In genomic region chr4:107044170-107044569, GRCh38 we compare ENCODE assay signal across 14 cellular contexts. TPM values are rescaled to one million over a fixed set of nuclear protein-coding genes. Genes with fewer than 3 reads are reported as not detected.
DNase-seq lines count a peak whose midpoint lies in the region; ATAC-seq and TF ChIP-seq lines count a peak whose summit lies in the region.
"Had no signal": no experiment of that assay in that cellular context is flagged by ENCODE, and none has a peak within 500 bp of the region (broad histone marks: within the 10 kb centered on the region; RNA-seq: fewer than 3 reads in every experiment).

No MANE protein-coding gene starts in this region.

- peak; percentile 1 for DNase-seq in activated CD8-positive, alpha-beta T cell treated with anti-CD3 and anti-CD28 coated beads for 36 hours
- DNase-seq in activated CD8-positive, alpha-beta T cell treated with anti-CD3 and anti-CD28 coated beads, Interleukin-2, amount 10 ng/mL, durations not matched to agents 7 days and 5 days = no peak
- DNase-seq in fibroblast of gingiva (ENCODE audit: low read depth) = peak; percentile 5
- no peak for DNase-seq in retinal pigment epithelial cell (ENCODE audit: low read depth)
- no peak for DNase-seq in thyroid gland
- DNase-seq in activated T-cell treated with anti-CD3 and anti-CD28 coated beads for 4 hours = no peak
- no peak for DNase-seq in stimulated activated CD8-positive, alpha-beta memory T cell treated with anti-CD3 and anti-CD28 coated beads, Interleukin-4, amount 100 ng/mL, for 48 hours
- DNase-seq: ACHN; effector memory CD4-positive, alpha-beta T cell; NCI-H446; SHP77 treated with DMSO at 0.1 percent for 48 hours had no signal

- H3K4me2 ChIP-seq in OCI-LY3 (ENCODE audit: low read length) = no peak overlapping the region

- H3K4me1 ChIP-seq in OCI-LY3 (ENCODE audit: low read length) (no peaks in the 10 kb centered on the region), thyroid gland (no peaks in the 10 kb centered on the region)
- H3K4me1 ChIP-seq: prostate gland had no signal

- CTCF ChIA-PET in activated CD8-positive, alpha-beta T cell treated with anti-CD3 and anti-CD28 coated beads for 36 hours (lab: Charles Lee) = interaction anchor here (0.9 kb wide), 1 partner anchor 692 kb away, joined by 3 read pairs; no protein-coding TSS in a partner anchor
- CTCF ChIA-PET in activated CD8-positive, alpha-beta T cell treated with anti-CD3 and anti-CD28 coated beads, Interleukin-2, amount 10 ng/mL, durations not matched to agents 7 days and 5 days (lab: Charles Lee) = no interaction called here

- no peaks in the 10 kb centered on the region for H4K20me1 ChIP-seq in OCI-LY3 (ENCODE audit: insufficient read depth, low read length)

- TF ChIP-seq POLR2A in thyroid gland (IDR thresholded peaks at IDR 0.05) = no peak

- no peaks in the 10 kb centered on the region for H3K79me2 ChIP-seq in OCI-LY3 (ENCODE audit: low read length)

- ATAC-seq in activated CD8-positive, alpha-beta T cell treated with anti-CD3 and anti-CD28 coated beads for 36 hours = no peak
- ATAC-seq in activated CD8-positive, alpha-beta T cell treated with anti-CD3 and anti-CD28 coated beads, Interleukin-2, amount 10 ng/mL, durations not matched to agents 7 days and 5 days = no peak
- ATAC-seq: stimulated activated effector memory CD8-positive, alpha-beta T cell treated with anti-CD3 and anti-CD28 coated beads, Interleukin-12 subunit alpha, Interleukin-12 subunit beta, amount 100 ng/mL, for 72 hours had no signal

- H3K4me3 ChIP-seq in OCI-LY3 (ENCODE audit: low read length) = no peak overlapping the region
- no peak overlapping the region for H3K4me3 ChIP-seq in retinal pigment epithelial cell (ENCODE audit: low read length)
- H3K4me3 ChIP-seq in thyroid gland (replicated peaks in 1 of 3) = no peak overlapping the region
- H3K4me3 ChIP-seq: prostate gland had no signal

- no peak overlapping the region for H3K27ac Mint-ChIP-seq in activated CD8-positive, alpha-beta T cell treated with anti-CD3 and anti-CD28 coated beads for 36 hours
- no peak overlapping the region for H3K27ac Mint-ChIP-seq in activated CD8-positive, alpha-beta T cell treated with anti-CD3 and anti-CD28 coated beads, Interleukin-2, amount 10 ng/mL, durations not matched to agents 7 days and 5 days
- H3K27ac Mint-ChIP-seq: stimulated activated effector memory CD8-positive, alpha-beta T cell treated with anti-CD3 and anti-CD28 coated beads, Interleukin-12 subunit alpha, Interleukin-12 subunit beta, amount 100 ng/mL, for 72 hours had no signal

- POLR2A ChIA-PET in activated CD8-positive, alpha-beta T cell treated with anti-CD3 and anti-CD28 coated beads for 36 hours (lab: Charles Lee) = no interaction called here
- POLR2A ChIA-PET in activated CD8-positive, alpha-beta T cell treated with anti-CD3 and anti-CD28 coated beads, Interleukin-2, amount 10 ng/mL, durations not matched to agents 7 days and 5 days (lab: Charles Lee) = no interaction called here

- H3K27me3 ChIP-seq in OCI-LY3 (ENCODE audit: low read depth, low read length) (no peaks in the 10 kb centered on the region), thyroid gland (no peaks in the 10 kb centered on the region)

- H3K9me3 Mint-ChIP-seq in activated CD8-positive, alpha-beta T cell treated with anti-CD3 and anti-CD28 coated beads for 36 hours = peaks cover 1% of the 10 kb centered on the region
- peaks cover 13% of the 10 kb centered on the region for H3K9me3 Mint-ChIP-seq in activated CD8-positive, alpha-beta T cell treated with anti-CD3 and anti-CD28 coated beads, Interleukin-2, amount 10 ng/mL, durations not matched to agents 7 days and 5 days (ENCODE audit: insufficient read depth)

- H3K27me3 Mint-ChIP-seq in activated CD8-positive, alpha-beta T cell treated with anti-CD3 and anti-CD28 coated beads for 36 hours = peaks cover 8% of the 10 kb centered on the region
- no peaks in the 10 kb centered on the region for H3K27me3 Mint-ChIP-seq in activated CD8-positive, alpha-beta T cell treated with anti-CD3 and anti-CD28 coated beads, Interleukin-2, amount 10 ng/mL, durations not matched to agents 7 days and 5 days (ENCODE audit: low read depth)

- intact Hi-C loops in activated CD8-positive, alpha-beta T cell treated with anti-CD3 and anti-CD28 coated beads for 36 hours (cut with micrococcal nuclease) = no loop called here
- intact Hi-C loops in thyroid gland (cut with DNase I) = no loop called here

- no peak overlapping the region for H3K27ac ChIP-seq in OCI-LY3 (ENCODE audit: low read length)
- no peak overlapping the region for H3K27ac ChIP-seq in thyroid gland
- H3K27ac ChIP-seq: prostate gland had no signal

- H3K9ac ChIP-seq in OCI-LY3 (ENCODE audit: low read length) = no peak overlapping the region

- H3K36me3 Mint-ChIP-seq in activated CD8-positive, alpha-beta T cell treated with anti-CD3 and anti-CD28 coated beads for 36 hours (ENCODE audit: low read depth) = no peaks in the 10 kb centered on the region
- H3K36me3 Mint-ChIP-seq in activated CD8-positive, alpha-beta T cell treated with anti-CD3 and anti-CD28 coated beads, Interleukin-2, amount 10 ng/mL, durations not matched to agents 7 days and 5 days (ENCODE audit: low read depth) = no peaks in the 10 kb centered on the region
- H3K36me3 Mint-ChIP-seq: stimulated activated effector memory CD8-positive, alpha-beta T cell treated with anti-CD3 and anti-CD28 coated beads, Interleukin-12 subunit alpha, Interleukin-12 subunit beta, amount 100 ng/mL, for 72 hours had no signal

- 43 to 48% methylated on average over 1 of the region's 1 CpG for WGBS in thyroid gland, 2 donors

- no peak overlapping the region for H3K4me3 Mint-ChIP-seq in activated CD8-positive, alpha-beta T cell treated with anti-CD3 and anti-CD28 coated beads for 36 hours
- no peak overlapping the region for H3K4me3 Mint-ChIP-seq in activated CD8-positive, alpha-beta T cell treated with anti-CD3 and anti-CD28 coated beads, Interleukin-2, amount 10 ng/mL, durations not matched to agents 7 days and 5 days
- H3K4me3 Mint-ChIP-seq: stimulated activated effector memory CD8-positive, alpha-beta T cell treated with anti-CD3 and anti-CD28 coated beads, Interleukin-12 subunit alpha, Interleukin-12 subunit beta, amount 100 ng/mL, for 72 hours had no signal

- H2AFZ ChIP-seq in OCI-LY3 (ENCODE audit: low read depth, low read length) = no peak overlapping the region

- H3K36me3 ChIP-seq in OCI-LY3 (replicated peaks; ENCODE audit: low read depth, low read length) (no peaks in the 10 kb centered on the region), thyroid gland (no peaks in the 10 kb centered on the region)
- H3K36me3 ChIP-seq: prostate gland had no signal

- H3K9me3 ChIP-seq in OCI-LY3 (ENCODE audit: insufficient read depth, low read length) (peaks cover 5% of the 10 kb centered on the region), thyroid gland (no peaks in the 10 kb centered on the region)
- H3K9me3 ChIP-seq: prostate gland had no signal

- TF ChIP-seq CTCF in activated CD8-positive, alpha-beta T cell treated with anti-CD3 and anti-CD28 coated beads for 36 hours (IDR thresholded peaks at IDR 0.05) = no peak
- TF ChIP-seq CTCF in OCI-LY3 (IDR thresholded peaks at IDR 0.05; ENCODE audit: low read depth, low read length) (peak; percentile 40), retinal pigment epithelial cell (conservative IDR thresholded peaks at IDR 0.05; ENCODE audit: low read depth, low read length) (peak; percentile 39), thyroid gland (IDR thresholded peaks at IDR 0.05) (peak in 1 of 6 experiments; percentile 5)

- no peaks in the 10 kb centered on the region for H3K4me1 Mint-ChIP-seq in activated CD8-positive, alpha-beta T cell treated with anti-CD3 and anti-CD28 coated beads for 36 hours (ENCODE audit: low read depth)
- H3K4me1 Mint-ChIP-seq in activated CD8-positive, alpha-beta T cell treated with anti-CD3 and anti-CD28 coated beads, Interleukin-2, amount 10 ng/mL, durations not matched to agents 7 days and 5 days (ENCODE audit: low read depth) = no peaks in the 10 kb centered on the region
- H3K4me1 Mint-ChIP-seq: stimulated activated effector memory CD8-positive, alpha-beta T cell treated with anti-CD3 and anti-CD28 coated beads, Interleukin-12 subunit alpha, Interleukin-12 subunit beta, amount 100 ng/mL, for 72 hours had no signal

RNA-seq across cellular contexts. Expression of gene DKK2, which starts 8.1 kb away (rescaled TPM):
- total RNA-seq in activated CD8-positive, alpha-beta T cell treated with anti-CD3 and anti-CD28 coated beads for 36 hours = not detected
- not detected for total RNA-seq in activated CD8-positive, alpha-beta T cell treated with anti-CD3 and anti-CD28 coated beads, Interleukin-2, amount 10 ng/mL, durations not matched to agents 7 days and 5 days
- total RNA-seq in thyroid gland = 1 to 10 TPM in 2 of 4 donors, under 1 TPM in 2; 0.34 to 1.5 (median 0.77) TPM

Comparison
In these comparisons a context has a peak if more than half of its experiments do, and no peak if none do; other contexts are left out.
1. DNase-seq: peak in activated CD8-positive, alpha-beta T cell treated with anti-CD3 and anti-CD28 coated beads for 36 hours (single experiment) and fibroblast of gingiva (single experiment); none in activated CD8-positive, alpha-beta T cell treated with anti-CD3 and anti-CD28 coated beads, Interleukin-2, amount 10 ng/mL, durations not matched to agents 7 days and 5 days (single experiment), retinal pigment epithelial cell (single experiment), thyroid gland (0 of 2), activated T-cell treated with anti-CD3 and anti-CD28 coated beads for 4 hours (single experiment) and stimulated activated CD8-positive, alpha-beta memory T cell treated with anti-CD3 and anti-CD28 coated beads, Interleukin-4, amount 100 ng/mL, for 48 hours (single experiment).